In genomic region chr16:50024684-50025543, GRCh38 we compare ENCODE assay signal across 1 cellular context.
A peak's percentile ranks its signal among the peaks of the same experiment; 100 is the strongest.
TF ChIP-seq lines count a peak whose summit lies in the region.

A gene with protein sequence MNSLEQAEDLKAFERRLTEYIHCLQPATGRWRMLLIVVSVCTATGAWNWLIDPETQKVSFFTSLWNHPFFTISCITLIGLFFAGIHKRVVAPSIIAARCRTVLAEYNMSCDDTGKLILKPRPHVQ (plus strand): TSS chr16:50025225. CDS start chr16:50025316, 91 bp downstream.

TF ChIP-seq in K562, 482 proteins besides CTCF, POLR2A, EP300 and RAD21 (continued from another document and continues in another):
- TF ChIP-seq ZNF318 (IDR thresholded peaks at IDR 0.05; ENCODE audit: borderline replicate concordance in 1 of 2, low read depth in 1 of 2) = no peak
- TF ChIP-seq KAT7 (CRISPR knock-in tag; IDR thresholded peaks at IDR 0.05; ENCODE audit: borderline replicate concordance) = no peak
- no peak for TF ChIP-seq ZNF778 (CRISPR knock-in tag; IDR thresholded peaks at IDR 0.05)
- TF ChIP-seq SPI1 (IDR thresholded peaks at IDR 0.05; ENCODE audit: borderline replicate concordance, low read depth, low read length) = 0 out of 2 replicates have a peak, but pooled peaks have one; percentile 36
- TF ChIP-seq, protein P1, sequence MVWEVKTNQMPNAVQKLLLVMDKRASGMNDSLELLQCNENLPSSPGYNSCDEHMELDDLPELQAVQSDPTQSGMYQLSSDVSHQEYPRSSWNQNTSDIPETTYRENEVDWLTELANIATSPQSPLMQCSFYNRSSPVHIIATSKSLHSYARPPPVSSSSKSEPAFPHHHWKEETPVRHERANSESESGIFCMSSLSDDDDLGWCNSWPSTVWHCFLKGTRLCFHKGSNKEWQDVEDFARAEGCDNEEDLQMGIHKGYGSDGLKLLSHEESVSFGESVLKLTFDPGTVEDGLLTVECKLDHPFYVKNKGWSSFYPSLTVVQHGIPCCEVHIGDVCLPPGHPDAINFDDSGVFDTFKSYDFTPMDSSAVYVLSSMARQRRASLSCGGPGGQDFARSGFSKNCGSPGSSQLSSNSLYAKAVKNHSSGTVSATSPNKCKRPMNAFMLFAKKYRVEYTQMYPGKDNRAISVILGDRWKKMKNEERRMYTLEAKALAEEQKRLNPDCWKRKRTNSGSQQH (CRISPR knock-in tag; IDR thresholded peaks at IDR 0.05) = no peak
- no peak for TF ChIP-seq HOMEZ (CRISPR knock-in tag; IDR thresholded peaks at IDR 0.05)
- TF ChIP-seq HIVEP1 (CRISPR knock-in tag; IDR thresholded peaks at IDR 0.05) = no peak
- TF ChIP-seq WHSC1 (IDR thresholded peaks at IDR 0.05; ENCODE audit: low read length) = no peak
- peak; percentile 77 for TF ChIP-seq RBFOX2 (IDR thresholded peaks at IDR 0.05; ENCODE audit: low read depth, low read length)
- no peak for TF ChIP-seq THAP7 (CRISPR knock-in tag; IDR thresholded peaks at IDR 0.05)
- TF ChIP-seq HMG20A (CRISPR knock-in tag; conservative IDR thresholded peaks at IDR 0.05) = no peak
- TF ChIP-seq ZFP30 (CRISPR knock-in tag; IDR thresholded peaks at IDR 0.05; ENCODE audit: borderline replicate concordance) = no peak
- TF ChIP-seq ZNF717 (CRISPR knock-in tag; IDR thresholded peaks at IDR 0.05) = no peak
- TF ChIP-seq PURB (CRISPR knock-in tag; IDR thresholded peaks at IDR 0.05; ENCODE audit: low read depth) = no peak
- no peak for TF ChIP-seq EZH2 (IDR thresholded peaks at IDR 0.05; ENCODE audit: borderline replicate concordance, low read depth, low read length)
- no peak for TF ChIP-seq RBM14 (IDR thresholded peaks at IDR 0.05; ENCODE audit: borderline replicate concordance, insufficient read depth, low read depth, low read length)
- TF ChIP-seq ZNF76 (CRISPR knock-in tag; IDR thresholded peaks at IDR 0.05; ENCODE audit: borderline replicate concordance) = no peak
- no peak for TF ChIP-seq NR1H2 (CRISPR knock-in tag; IDR thresholded peaks at IDR 0.05)
- TF ChIP-seq CXXC5 (CRISPR knock-in tag; IDR thresholded peaks at IDR 0.05) = peak; percentile 84
- TF ChIP-seq, protein P2, sequence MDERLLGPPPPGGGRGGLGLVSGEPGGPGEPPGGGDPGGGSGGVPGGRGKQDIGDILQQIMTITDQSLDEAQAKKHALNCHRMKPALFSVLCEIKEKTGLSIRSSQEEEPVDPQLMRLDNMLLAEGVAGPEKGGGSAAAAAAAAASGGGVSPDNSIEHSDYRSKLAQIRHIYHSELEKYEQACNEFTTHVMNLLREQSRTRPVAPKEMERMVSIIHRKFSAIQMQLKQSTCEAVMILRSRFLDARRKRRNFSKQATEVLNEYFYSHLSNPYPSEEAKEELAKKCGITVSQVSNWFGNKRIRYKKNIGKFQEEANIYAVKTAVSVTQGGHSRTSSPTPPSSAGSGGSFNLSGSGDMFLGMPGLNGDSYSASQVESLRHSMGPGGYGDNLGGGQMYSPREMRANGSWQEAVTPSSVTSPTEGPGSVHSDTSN (CRISPR knock-in tag; IDR thresholded peaks at IDR 0.05; ENCODE audit: low read depth) = no peak
- TF ChIP-seq, protein P2 (tag; conservative IDR thresholded peaks at IDR 0.05; ENCODE audit: low read depth) = no peak
- no peak for TF ChIP-seq HOXB6 (CRISPR knock-in tag; IDR thresholded peaks at IDR 0.05; ENCODE audit: borderline replicate concordance)
- no peak for TF ChIP-seq RBM39 (optimal IDR thresholded peaks at IDR 0.05; ENCODE audit: low read depth, low read length)
- no peak for TF ChIP-seq ARHGAP35 (IDR thresholded peaks at IDR 0.05; ENCODE audit: partially characterized antibody)
- no peak for TF ChIP-seq HMG20B (CRISPR knock-in tag; IDR thresholded peaks at IDR 0.05)
- no peak for TF ChIP-seq ZNF518B (CRISPR knock-in tag; IDR thresholded peaks at IDR 0.05)
- no peak for TF ChIP-seq BMI1 (IDR thresholded peaks at IDR 0.05; ENCODE audit: low read length)
- no peak for TF ChIP-seq SRSF7 (optimal IDR thresholded peaks at IDR 0.05; ENCODE audit: low read depth, low read length)
- no peak for TF ChIP-seq MECOM (CRISPR knock-in tag; IDR thresholded peaks at IDR 0.05)
- no peak; the same call in 1 of the 2 replicates for TF ChIP-seq KLF13 (tag; IDR thresholded peaks at IDR 0.05; ENCODE audit: borderline replicate concordance, low read depth)
- peak; percentile 63 for TF ChIP-seq CREB1 (IDR thresholded peaks at IDR 0.05)
- peak; percentile 71; the same call in 1 of the 2 replicates for TF ChIP-seq CREB1 (CRISPR knock-in tag; IDR thresholded peaks at IDR 0.05)
- TF ChIP-seq L3MBTL2 (IDR thresholded peaks at IDR 0.05) = peak; percentile 58
- TF ChIP-seq, protein P3, sequence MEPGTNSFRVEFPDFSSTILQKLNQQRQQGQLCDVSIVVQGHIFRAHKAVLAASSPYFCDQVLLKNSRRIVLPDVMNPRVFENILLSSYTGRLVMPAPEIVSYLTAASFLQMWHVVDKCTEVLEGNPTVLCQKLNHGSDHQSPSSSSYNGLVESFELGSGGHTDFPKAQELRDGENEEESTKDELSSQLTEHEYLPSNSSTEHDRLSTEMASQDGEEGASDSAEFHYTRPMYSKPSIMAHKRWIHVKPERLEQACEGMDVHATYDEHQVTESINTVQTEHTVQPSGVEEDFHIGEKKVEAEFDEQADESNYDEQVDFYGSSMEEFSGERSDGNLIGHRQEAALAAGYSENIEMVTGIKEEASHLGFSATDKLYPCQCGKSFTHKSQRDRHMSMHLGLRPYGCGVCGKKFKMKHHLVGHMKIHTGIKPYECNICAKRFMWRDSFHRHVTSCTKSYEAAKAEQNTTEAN (CRISPR knock-in tag; IDR thresholded peaks at IDR 0.05) = no peak
- TF ChIP-seq ZNF431 (CRISPR knock-in tag; IDR thresholded peaks at IDR 0.05) = no peak
- no peak for TF ChIP-seq ZNF239 (CRISPR knock-in tag; IDR thresholded peaks at IDR 0.05)
- no peak for TF ChIP-seq RFX1 (IDR thresholded peaks at IDR 0.05)
- peak in 1 of 2 experiments; percentile 66; a peak in 2 of 4 replicates for TF ChIP-seq HDAC1 (IDR thresholded peaks at IDR 0.05)
- TF ChIP-seq SMARCC2 (IDR thresholded peaks at IDR 0.05; ENCODE audit: low read depth) = no peak
- TF ChIP-seq RBBP5 (IDR thresholded peaks at IDR 0.05; ENCODE audit: borderline replicate concordance, insufficient read depth, low read length, poor library complexity, severe bottlenecking) = peak; percentile 90
- peak; percentile 70; the same call in 1 of the 2 replicates for TF ChIP-seq PHF21A (IDR thresholded peaks at IDR 0.05; ENCODE audit: borderline replicate concordance, low read depth)
- 0 out of 2 replicates have a peak, but pooled peaks have one; percentile 42 for TF ChIP-seq SIN3B (IDR thresholded peaks at IDR 0.05; ENCODE audit: low read depth)
- no peak for TF ChIP-seq CHD4 (IDR thresholded peaks at IDR 0.05; ENCODE audit: insufficient read depth, insufficient replicate concordance, low read depth, low read length, poor library complexity, severe bottlenecking)
- TF ChIP-seq, protein P4, sequence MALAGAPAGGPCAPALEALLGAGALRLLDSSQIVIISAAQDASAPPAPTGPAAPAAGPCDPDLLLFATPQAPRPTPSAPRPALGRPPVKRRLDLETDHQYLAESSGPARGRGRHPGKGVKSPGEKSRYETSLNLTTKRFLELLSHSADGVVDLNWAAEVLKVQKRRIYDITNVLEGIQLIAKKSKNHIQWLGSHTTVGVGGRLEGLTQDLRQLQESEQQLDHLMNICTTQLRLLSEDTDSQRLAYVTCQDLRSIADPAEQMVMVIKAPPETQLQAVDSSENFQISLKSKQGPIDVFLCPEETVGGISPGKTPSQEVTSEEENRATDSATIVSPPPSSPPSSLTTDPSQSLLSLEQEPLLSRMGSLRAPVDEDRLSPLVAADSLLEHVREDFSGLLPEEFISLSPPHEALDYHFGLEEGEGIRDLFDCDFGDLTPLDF (CRISPR knock-in tag; IDR thresholded peaks at IDR 0.05) = no peak
